Comparison of ENCODE assay signal across 27 cellular contexts in the genomic region with DNA sequence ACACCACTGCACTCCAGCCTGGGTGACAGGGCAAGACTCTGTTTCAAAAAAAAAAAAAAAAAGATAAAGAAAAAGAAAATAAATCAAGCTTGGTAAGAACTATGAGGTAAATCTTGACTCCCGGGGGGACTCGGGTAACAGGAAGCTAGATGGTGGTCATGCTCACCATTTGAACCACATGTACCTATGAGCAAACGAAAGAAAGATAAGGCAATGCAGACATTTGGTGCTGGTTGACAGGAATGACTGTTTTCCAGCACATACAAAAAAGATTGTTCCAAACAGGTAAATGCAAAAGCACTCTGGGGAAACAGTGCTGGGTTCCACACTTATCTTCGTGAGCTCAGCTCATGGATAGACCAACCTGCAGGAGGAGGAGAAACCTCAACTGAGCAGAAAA. TPM values are rescaled to one million over a fixed set of nuclear protein-coding genes. Genes with fewer than 3 reads are reported as not detected.
DNase-seq lines count a peak whose midpoint lies in the region; ATAC-seq and TF ChIP-seq lines count a peak whose summit lies in the region.
"Had no signal": no experiment of that assay in that cellular context is flagged by ENCODE, and none has a peak within 500 bp of the region (broad histone marks: within the 10 kb centered on the region; RNA-seq: fewer than 3 reads in every experiment).

No MANE protein-coding gene starts in this region.

- CTCF ChIA-PET in HCT116 (lab: Charles Lee) (interaction anchor here (1.0 to 1.6 kb wide), 2 partner anchors 9 to 12 kb away, joined by 3 to 5 read pairs; no protein-coding TSS in a partner anchor), activated B cell treated with CpG ODN at 0.5 μM for 24 hours (lab: Charles Lee) (interaction anchor here (0.5 to 3.0 kb wide), 4 partner anchors 22 to 80 kb away, joined by 3 to 10 read pairs (median 6); partner anchors contain the start of gene PTPN1)

- no peaks in the 10 kb centered on the region for H3K36me3 Mint-ChIP-seq in activated T-cell treated with anti-CD3 and anti-CD28 coated beads, Interleukin-2, amount 50 U/mL, for 4 hours (ENCODE audit: insufficient read depth)
- H3K36me3 Mint-ChIP-seq in activated B cell treated with CpG ODN at 0.5 μM for 24 hours (ENCODE audit: low read depth): peaks cover 2% of the 10 kb centered on the region
- H3K36me3 Mint-ChIP-seq: activated naive CD4-positive, alpha-beta T cell treated with anti-CD3 and anti-CD28 coated beads, Interleukin-2, amount 50 U/mL, for 24 hours; mesothelial cell of epicardium; naive B cell had no signal

- intact Hi-C loops in HCT116 (cut with micrococcal nuclease): no loop called here
- intact Hi-C loops in activated B cell treated with CpG ODN at 0.5 μM for 24 hours (cut with micrococcal nuclease): no loop called here

- no TSS peak for BruUV-seq in HCT116 (replicated peaks; lab: Mats Ljungman, UMichigan)

- no peaks in the 10 kb centered on the region for H3K27me3 Mint-ChIP-seq in activated T-cell treated with anti-CD3 and anti-CD28 coated beads, Interleukin-2, amount 50 U/mL, for 4 hours (ENCODE audit: low read depth)
- H3K27me3 Mint-ChIP-seq in activated B cell treated with CpG ODN at 0.5 μM for 24 hours: no peaks in the 10 kb centered on the region
- H3K27me3 Mint-ChIP-seq: activated naive CD4-positive, alpha-beta T cell treated with anti-CD3 and anti-CD28 coated beads, Interleukin-2, amount 50 U/mL, for 24 hours; naive B cell had no signal

- H3K4me1 Mint-ChIP-seq in activated T-cell treated with anti-CD3 and anti-CD28 coated beads, Interleukin-2, amount 50 U/mL, for 4 hours (ENCODE audit: low read depth): peaks cover 29% of the 10 kb centered on the region
- H3K4me1 Mint-ChIP-seq in activated B cell treated with CpG ODN at 0.5 μM for 24 hours: peaks cover 46% of the 10 kb centered on the region
- H3K4me1 Mint-ChIP-seq: mesothelial cell of epicardium had no signal

- POLR2A ChIA-PET in HCT116 (lab: Charles Lee): interaction anchor here (0.6 kb wide), 1 partner anchor 1522 kb away, joined by 5 read pairs; no protein-coding TSS in a partner anchor
- POLR2A ChIA-PET in activated B cell treated with CpG ODN at 0.5 μM for 24 hours (lab: Charles Lee): interaction anchor here (0.6 to 2.5 kb wide), 13 partner anchors 9 to 297 kb away, joined by 3 to 20 read pairs (median 5); partner anchors contain the start of genes CEBPB and PTPN1

- H3K4me2 ChIP-seq in HCT116 (ENCODE audit: low read length) (no peak overlapping the region), parathyroid adenoma (ENCODE audit: low read length) (no peak overlapping the region)
- H3K4me2 ChIP-seq: SK-N-SH had no signal

- no peak for DNase-seq in activated T-cell treated with anti-CD3 and anti-CD28 coated beads, Interleukin-2, amount 50 U/mL, for 4 hours
- no peak for DNase-seq in activated T-cell treated with anti-CD3 and anti-CD28 coated beads, Interleukin-2, amount 50 U/mL, for 48 hours
- DNase-seq in HCT116 (ENCODE audit: low read depth, low spot score): no peak
- no peak for DNase-seq in activated B cell treated with CpG ODN at 0.5 μM for 24 hours
- no peak for DNase-seq in HUDEP-2 (lab: John Stamatoyannopoulos, UW; ENCODE audit: unreplicated experiment in 76 of 76)
- DNase-seq: aorta; C1 segment of cervical spinal cord; Caco-2; DMS79; effector memory CD4-positive, alpha-beta T cell; GDM1; glutamatergic neuron; H7; islet precursor cell; KBM-7; MM.1S; naive B cell; NCI-H1436; NCI-H82; occipital lobe; SK-N-SH; trophoblast cell had no signal

- peaks cover 3% of the 10 kb centered on the region for H3K9me3 Mint-ChIP-seq in activated T-cell treated with anti-CD3 and anti-CD28 coated beads, Interleukin-2, amount 50 U/mL, for 4 hours
- H3K9me3 Mint-ChIP-seq in activated B cell treated with CpG ODN at 0.5 μM for 24 hours: no peaks in the 10 kb centered on the region
- H3K9me3 Mint-ChIP-seq: activated naive CD4-positive, alpha-beta T cell treated with anti-CD3 and anti-CD28 coated beads, Interleukin-2, amount 50 U/mL, for 24 hours; T-helper 1 cell treated with Interleukin-12 subunit alpha and Interleukin-12 subunit beta and Interleukin-4 antibody, amounts not matched to agents 30 μg/mL and 1 μg/mL, for 36 hours had no signal

- H3K9me3 ChIP-seq in HCT116 (ENCODE audit: control insufficient read depth in 1 of 2, insufficient read depth in 1 of 2, low read depth in 1 of 2, low read length in 2 of 2) (no peaks in the 10 kb centered on the region), parathyroid adenoma (ENCODE audit: control insufficient read depth, low read length) (no peaks in the 10 kb centered on the region)
- H3K9me3 ChIP-seq: Caco-2, SK-N-SH had no signal

- H3K9me2 ChIP-seq in HCT116 (ENCODE audit: insufficient read depth): no peaks in the 10 kb centered on the region
- H3K9me2 ChIP-seq: SK-N-SH had no signal

- no peak overlapping the region for H3K9ac ChIP-seq in HCT116 (ENCODE audit: low read length)
- no peak overlapping the region for H3K9ac ChIP-seq in parathyroid adenoma
- H3K9ac ChIP-seq: SK-N-SH had no signal

- H2AFZ ChIP-seq in HCT116 (ENCODE audit: low read depth, low read length, poor library complexity, severe bottlenecking): peak overlapping the region; percentile 22
- peak overlapping the region; percentile 22 for H2AFZ ChIP-seq in parathyroid adenoma

- no peak overlapping the region for H3K27ac ChIP-seq in HCT116 (ENCODE audit: low read depth, low read length)
- no peak overlapping the region for H3K27ac ChIP-seq in parathyroid adenoma

- H4K20me1 ChIP-seq in HCT116 (ENCODE audit: insufficient read depth): no peaks in the 10 kb centered on the region

- peaks cover 17 to 42% of the 10 kb centered on the region in 2 experiments for H3K4me1 ChIP-seq in HCT116 (ENCODE audit: control insufficient read depth in 1 of 2, insufficient read depth in 2 of 2, low read length in 2 of 2)
- H3K4me1 ChIP-seq in parathyroid adenoma: peaks cover 2% of the 10 kb centered on the region
- H3K4me1 ChIP-seq: Caco-2 had no signal

- no peaks in the 10 kb centered on the region for H3K36me3 ChIP-seq in HCT116 (ENCODE audit: control insufficient read depth in 1 of 2, insufficient read depth in 2 of 2, low read length in 2 of 2)
- H3K36me3 ChIP-seq in parathyroid adenoma (ENCODE audit: control insufficient read depth, insufficient read depth, low read length): no peaks in the 10 kb centered on the region

- RAD21 ChIA-PET in HCT116 (lab: Charles Lee; ENCODE audit: low non-redundant PET in 1 of 2, low total read pairs in 2 of 2, uncharacterized antibody in 2 of 2, unreplicated experiment in 2 of 2): no interaction called here

- H3K79me2 ChIP-seq in HCT116 (ENCODE audit: insufficient read depth, low read length): no peaks in the 10 kb centered on the region
- H3K79me2 ChIP-seq in parathyroid adenoma: no peaks in the 10 kb centered on the region

- TF ChIP-seq CTCF in HCT116 (IDR thresholded peaks at IDR 0.05 in 2 of 3, conservative IDR thresholded peaks at IDR 0.05 in 1 of 3; ENCODE audit: borderline replicate concordance in 1 of 3, insufficient read depth in 1 of 3, low read depth in 2 of 3, low read length in 2 of 3) (no peak), activated B cell treated with CpG ODN at 0.5 μM for 24 hours (IDR thresholded peaks at IDR 0.05) (no peak), parathyroid adenoma (IDR thresholded peaks at IDR 0.05) (no peak)

- no peaks in the 10 kb centered on the region for H3K27me3 ChIP-seq in HCT116 (ENCODE audit: insufficient read depth, low read length)
- H3K27me3 ChIP-seq in parathyroid adenoma (ENCODE audit: control insufficient read depth, insufficient read depth, low read length): no peaks in the 10 kb centered on the region

- no peak overlapping the region for H3K4me3 ChIP-seq in HCT116 (replicated peaks in 1 of 2; ENCODE audit: low read depth in 1 of 2, low read length in 2 of 2)
- no peak overlapping the region for H3K4me3 ChIP-seq in parathyroid adenoma (ENCODE audit: low read depth, low read length)

- no peak overlapping the region for H3K4me3 Mint-ChIP-seq in activated T-cell treated with anti-CD3 and anti-CD28 coated beads, Interleukin-2, amount 50 U/mL, for 4 hours
- H3K4me3 Mint-ChIP-seq in activated B cell treated with CpG ODN at 0.5 μM for 24 hours: peak overlapping the region; percentile 20
- H3K4me3 Mint-ChIP-seq: activated naive CD4-positive, alpha-beta T cell treated with anti-CD3 and anti-CD28 coated beads, Interleukin-2, amount 50 U/mL, for 24 hours; mesothelial cell of epicardium; T-helper 1 cell treated with Interleukin-12 subunit alpha and Interleukin-12 subunit beta and Interleukin-4 antibody, amounts not matched to agents 30 μg/mL and 1 μg/mL, for 36 hours had no signal

- no peak for TF ChIP-seq RAD21 in HCT116 (IDR thresholded peaks at IDR 0.05; ENCODE audit: low read depth)

- H3K27ac Mint-ChIP-seq in activated B cell treated with CpG ODN at 0.5 μM for 24 hours: peak overlapping the region; percentile 19
- H3K27ac Mint-ChIP-seq: activated naive CD4-positive, alpha-beta T cell treated with anti-CD3 and anti-CD28 coated beads, Interleukin-2, amount 50 U/mL, for 24 hours; mesothelial cell of epicardium; T-helper 1 cell treated with Interleukin-12 subunit alpha and Interleukin-12 subunit beta and Interleukin-4 antibody, amounts not matched to agents 30 μg/mL and 1 μg/mL, for 36 hours had no signal

- no peak for TF ChIP-seq POLR2A in HCT116 (IDR thresholded peaks at IDR 0.05; ENCODE audit: borderline replicate concordance, extremely low read depth, insufficient read depth, insufficient read length)

- ATAC-seq in activated T-cell treated with anti-CD3 and anti-CD28 coated beads, Interleukin-2, amount 50 U/mL, for 4 hours: peak; percentile 24 to 29
- no peak for ATAC-seq in HCT116
- ATAC-seq in activated B cell treated with CpG ODN at 0.5 μM for 24 hours (ENCODE audit: low read depth): peak; percentile 40
- no peak for ATAC-seq in HG02885 (IDR thresholded peaks at IDR 0.05; ENCODE audit: poor library complexity, unreplicated experiment)

TF ChIP-seq in HCT116, 20 proteins besides CTCF, POLR2A, EP300 and RAD21 (continues in another document):
- TF ChIP-seq SP1 (IDR thresholded peaks at IDR 0.05; ENCODE audit: low read depth) (no peak), ZNF274 (IDR thresholded peaks at IDR 0.05; ENCODE audit: low read depth, low read length) (no peak), JUND (IDR thresholded peaks at IDR 0.05) (no peak), EZH2phosphoT487 (IDR thresholded peaks at IDR 0.05; ENCODE audit: borderline replicate concordance) (no peak), EGR1 (IDR thresholded peaks at IDR 0.05; ENCODE audit: low read depth) (no peak), ELF1 (IDR thresholded peaks at IDR 0.05; ENCODE audit: borderline replicate concordance, low read depth) (no peak), ZFX (IDR thresholded peaks at IDR 0.05) (no peak), SIN3A (IDR thresholded peaks at IDR 0.05; ENCODE audit: low read depth) (no peak), CBX3 (IDR thresholded peaks at IDR 0.05; ENCODE audit: low read depth) (no peak)

RNA-seq across cellular contexts. Expression of gene PTPN1, which starts 22.8 kb away (rescaled TPM):
- total RNA-seq in activated T-cell treated with anti-CD3 and anti-CD28 coated beads, Interleukin-2, amount 50 U/mL, for 4 hours: 10 to 100 TPM; 72.0 to 87.9 (median 72.3) TPM
- total RNA-seq in HCT116 (2021; ENCODE audit: unreplicated experiment) (47.5 TPM), activated B cell treated with CpG ODN at 0.5 μM for 24 hours (212 and 227 TPM in 2 replicates)
- polyA plus RNA-seq in HCT116 (2012): 28.6 and 33.0 TPM in 2 replicates

Comparison
In these comparisons a context has a peak if more than half of its experiments do, and no peak if none do; other contexts are left out.
1. ATAC-seq: peak in activated T-cell treated with anti-CD3 and anti-CD28 coated beads, Interleukin-2, amount 50 U/mL, for 4 hours (2 of 2) and activated B cell treated with CpG ODN at 0.5 μM for 24 hours (single experiment); none in HCT116 (single experiment) and HG02885 (single experiment).